ENCODE assay signal across 15 cellular contexts in genomic region chr10:30804478-30805055, GRCh38.
DNase-seq lines count a peak whose midpoint lies in the region; ATAC-seq, FAIRE-seq and TF ChIP-seq lines count a peak whose summit lies in the region.
"Had no signal": no experiment of that assay in that cellular context is flagged by ENCODE, and none has a peak within 500 bp of the region (broad histone marks: within the 10 kb centered on the region; RNA-seq: fewer than 3 reads in every experiment).

No MANE protein-coding gene starts in this region.

- TF ChIP-seq CTCF in ovary (IDR thresholded peaks at IDR 0.05) (no peak), vagina (IDR thresholded peaks at IDR 0.05) (peak in 1 of 3 experiments; percentile 10), HepG2 (CRISPR knock-in tag; IDR thresholded peaks at IDR 0.05) (no peak)

- DNase-seq in activated T-cell treated with anti-CD3 and anti-CD28 coated beads, Interleukin-2, amount 50 U/mL, for 72 hours: no peak
- DNase-seq in activated T-cell treated with anti-CD3 and anti-CD28 coated beads, Interleukin-2, amount 50 U/mL, for 1 hour: no peak
- DNase-seq in foreskin melanocyte (peak; percentile 73), ovary (peak in 3 of 5 donors; percentile 42 to 67 (median 48)), vagina (ENCODE audit: extremely low spot score in 2 of 2) (peak in 1 of 2 donors; percentile 96), HepG2 (ENCODE audit: low spot score) (no peak), cortex of kidney (lab: John Stamatoyannopoulos, UW) (no peak)
- DNase-seq in stimulated activated CD4-positive, alpha-beta T cell treated with anti-CD3 and anti-CD28 coated beads, Interleukin-4, amount 100 ng/mL, for 24 hours: no peak
- DNase-seq: NCI-H1694 treated with DMSO at 0.1 percent for 48 hours, SK-N-SH had no signal

- no peak for ATAC-seq in activated T-cell treated with anti-CD3 and anti-CD28 coated beads, Interleukin-2, amount 50 U/mL, for 72 hours (replicated peaks in 1 of 2)
- no peak for ATAC-seq in HepG2
- ATAC-seq: A549 had no signal

- no peaks in the 10 kb centered on the region for H3K27me3 Mint-ChIP-seq in activated T-cell treated with anti-CD3 and anti-CD28 coated beads, Interleukin-2, amount 50 U/mL, for 72 hours (ENCODE audit: low read depth)
- H3K27me3 Mint-ChIP-seq: stimulated activated naive CD8-positive, alpha-beta T cell treated with anti-CD3 and anti-CD28 coated beads, Interleukin-15, Interleukin-2, amounts not matched to agents 100 ng/mL and 50 ng/mL, for 24 hours had no signal

- no peak overlapping the region for H3K4me3 Mint-ChIP-seq in activated T-cell treated with anti-CD3 and anti-CD28 coated beads, Interleukin-2, amount 50 U/mL, for 72 hours
- H3K4me3 Mint-ChIP-seq: stimulated activated naive CD8-positive, alpha-beta T cell treated with anti-CD3 and anti-CD28 coated beads, Interleukin-15, Interleukin-2, amounts not matched to agents 100 ng/mL and 50 ng/mL, for 24 hours had no signal

- H3K9me3 ChIP-seq in ovary (no peaks in the 10 kb centered on the region), vagina (no peaks in the 10 kb centered on the region), HepG2 (ENCODE audit: low read length) (no peaks in the 10 kb centered on the region)
- H3K9me3 ChIP-seq: A549, HAP-1, SK-N-SH had no signal

- TF ChIP-seq EP300 in ovary (IDR thresholded peaks at IDR 0.05) (no peak), HepG2 (IDR thresholded peaks at IDR 0.05; ENCODE audit: low read depth in 2 of 2, low read length in 2 of 2) (no peak), HepG2 (CRISPR knock-in tag; IDR thresholded peaks at IDR 0.05; ENCODE audit: borderline replicate concordance) (no peak)

- TF ChIP-seq RAD21 in HepG2 (CRISPR knock-in tag; IDR thresholded peaks at IDR 0.05): no peak

- no peak overlapping the region for H3K4me2 ChIP-seq in HepG2 (ENCODE audit: low read depth, low read length)
- H3K4me2 ChIP-seq: A549, SK-N-SH had no signal

- H3K79me2 ChIP-seq in HepG2 (ENCODE audit: insufficient read depth, low read length): no peaks in the 10 kb centered on the region

- no TSS peak for BruUV-seq in HepG2 (replicated peaks; lab: Mats Ljungman, UMichigan)

- no peaks in the 10 kb centered on the region for H3K36me3 Mint-ChIP-seq in activated T-cell treated with anti-CD3 and anti-CD28 coated beads, Interleukin-2, amount 50 U/mL, for 72 hours (ENCODE audit: insufficient read depth in 2 of 2)
- H3K36me3 Mint-ChIP-seq: IgD-negative memory B cell had no signal

- no peak overlapping the region for H2AFZ ChIP-seq in HepG2 (ENCODE audit: low read length)

- peak overlapping the region; percentile 6 for H3K27ac Mint-ChIP-seq in activated T-cell treated with anti-CD3 and anti-CD28 coated beads, Interleukin-2, amount 50 U/mL, for 72 hours
- H3K27ac Mint-ChIP-seq: IgD-negative memory B cell; stimulated activated naive CD8-positive, alpha-beta T cell treated with anti-CD3 and anti-CD28 coated beads, Interleukin-15, Interleukin-2, amounts not matched to agents 100 ng/mL and 50 ng/mL, for 24 hours had no signal

- H3K36me3 ChIP-seq in ovary (no peaks in the 10 kb centered on the region), vagina (no peaks in the 10 kb centered on the region), HepG2 (replicated peaks in 1 of 2; ENCODE audit: control insufficient read depth in 1 of 2, insufficient read depth in 2 of 2, low read length in 2 of 2) (no peaks in the 10 kb centered on the region)
- H3K36me3 ChIP-seq: HAP-1 had no signal

- intact Hi-C loops in ovary (cut with DNase I): no loop called here
- intact Hi-C loops in vagina (cut with DNase I): loop anchor here (10.0 kb wide), 1 partner anchor 60 kb away; no protein-coding TSS in a partner anchor
- intact Hi-C loops in HepG2 (cut with micrococcal nuclease; ENCODE audit: unreplicated experiment): loop anchor here (5.0 kb wide), 1 partner anchor 403 kb away; no protein-coding TSS in a partner anchor

- H3K27me3 ChIP-seq in ovary: no peaks in the 10 kb centered on the region
- no peaks in the 10 kb centered on the region for H3K27me3 ChIP-seq in vagina
- peaks cover 5 to 17% of the 10 kb centered on the region in 2 experiments; a peak in 3 of 5 replicates for H3K27me3 ChIP-seq in HepG2 (ENCODE audit: control insufficient read depth in 1 of 2, insufficient read depth in 2 of 2, low read length in 2 of 2)

- peaks cover 17% of the 10 kb centered on the region for H3K4me1 Mint-ChIP-seq in activated T-cell treated with anti-CD3 and anti-CD28 coated beads, Interleukin-2, amount 50 U/mL, for 72 hours (ENCODE audit: low read depth)
- H3K4me1 Mint-ChIP-seq: IgD-negative memory B cell had no signal

- FAIRE-seq in HepG2 (lab: Jason Lieb, UNC): no peak
- FAIRE-seq: A549, keratinocyte had no signal

- CTCF ChIA-PET in HepG2 (lab: Yijun Ruan, JAX; ENCODE audit: low intra/inter-chr PET ratio, low total read pairs): no interaction called here

- in situ Hi-C loops in HepG2 (cut with HindIII; ENCODE audit: extremely low pct_ligation_motif_present, low pct_unique_long_range_greater_than_20kb): no loop called here

- no peaks in the 10 kb centered on the region for H4K20me1 ChIP-seq in HepG2 (ENCODE audit: insufficient read depth, low read length)

- H3K27ac ChIP-seq in ovary (no peak overlapping the region), vagina (peak overlapping the region; percentile 77), HepG2 (ENCODE audit: extremely low read length, insufficient read depth, low read length) (no peak overlapping the region)
- H3K27ac ChIP-seq: A549 had no signal

- POLR2A ChIA-PET in HepG2 (lab: Yijun Ruan, JAX): no interaction called here

- H3K9ac ChIP-seq in HepG2 (ENCODE audit: insufficient read depth, low read depth, low read length): no peak overlapping the region
- H3K9ac ChIP-seq: SK-N-SH had no signal

- TF ChIP-seq POLR2A in ovary (IDR thresholded peaks at IDR 0.05) (no peak), vagina (IDR thresholded peaks at IDR 0.05) (peak in 1 of 2 donors; percentile 1), HepG2 (IDR thresholded peaks at IDR 0.05; ENCODE audit: insufficient read depth in 1 of 2, low read depth in 2 of 2, low read length in 2 of 2) (no peak)

- no peaks in the 10 kb centered on the region for H3K9me3 Mint-ChIP-seq in activated T-cell treated with anti-CD3 and anti-CD28 coated beads, Interleukin-2, amount 50 U/mL, for 72 hours
- H3K9me3 Mint-ChIP-seq: IgD-negative memory B cell; stimulated activated naive CD8-positive, alpha-beta T cell treated with anti-CD3 and anti-CD28 coated beads, Interleukin-15, Interleukin-2, amounts not matched to agents 100 ng/mL and 50 ng/mL, for 24 hours had no signal

- no peak overlapping the region for H3K4me3 ChIP-seq in ovary
- H3K4me3 ChIP-seq in vagina: no peak overlapping the region
- no peak overlapping the region for H3K4me3 ChIP-seq in HepG2 (replicated peaks in 1 of 3; ENCODE audit: insufficient read depth in 1 of 3, low read depth in 2 of 3, low read length in 3 of 3)
- H3K4me3 ChIP-seq: A549, HAP-1 had no signal

- H3K4me1 ChIP-seq in ovary (ENCODE audit: insufficient read depth) (peaks cover 6% of the 10 kb centered on the region), vagina (peaks cover 40% of the 10 kb centered on the region), HepG2 (ENCODE audit: insufficient read depth, low read length) (no peaks in the 10 kb centered on the region)
- H3K4me1 ChIP-seq: A549, HAP-1 had no signal

- 37 to 71% (median 53%) methylated on average over 7 of the region's 7 CpGs for WGBS in ovary, 3 donors
- WGBS in HepG2 (ENCODE audit: low lambda C conversion rate): 33% methylated on average over 7 of the region's 7 CpGs

TF ChIP-seq in HepG2, 621 proteins besides CTCF, POLR2A, EP300 and RAD21:
- TF ChIP-seq ZNF746 (CRISPR knock-in tag; IDR thresholded peaks at IDR 0.05) (no peak), FOSL1 (CRISPR knock-in tag; IDR thresholded peaks at IDR 0.05; ENCODE audit: borderline replicate concordance) (no peak), SMC3 (IDR thresholded peaks at IDR 0.05; ENCODE audit: low read length) (no peak), ZZZ3 (CRISPR knock-in tag; IDR thresholded peaks at IDR 0.05; ENCODE audit: borderline replicate concordance) (no peak), RAD51 (IDR thresholded peaks at IDR 0.05; ENCODE audit: borderline replicate concordance) (no peak), MAF1 (CRISPR knock-in tag; IDR thresholded peaks at IDR 0.05; ENCODE audit: borderline replicate concordance) (no peak)
- TF ChIP-seq, protein P1, sequence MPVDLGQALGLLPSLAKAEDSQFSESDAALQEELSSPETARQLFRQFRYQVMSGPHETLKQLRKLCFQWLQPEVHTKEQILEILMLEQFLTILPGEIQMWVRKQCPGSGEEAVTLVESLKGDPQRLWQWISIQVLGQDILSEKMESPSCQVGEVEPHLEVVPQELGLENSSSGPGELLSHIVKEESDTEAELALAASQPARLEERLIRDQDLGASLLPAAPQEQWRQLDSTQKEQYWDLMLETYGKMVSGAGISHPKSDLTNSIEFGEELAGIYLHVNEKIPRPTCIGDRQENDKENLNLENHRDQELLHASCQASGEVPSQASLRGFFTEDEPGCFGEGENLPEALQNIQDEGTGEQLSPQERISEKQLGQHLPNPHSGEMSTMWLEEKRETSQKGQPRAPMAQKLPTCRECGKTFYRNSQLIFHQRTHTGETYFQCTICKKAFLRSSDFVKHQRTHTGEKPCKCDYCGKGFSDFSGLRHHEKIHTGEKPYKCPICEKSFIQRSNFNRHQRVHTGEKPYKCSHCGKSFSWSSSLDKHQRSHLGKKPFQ (CRISPR knock-in tag; IDR thresholded peaks at IDR 0.05; ENCODE audit: insufficient replicate concordance): no peak

Comparison
In these comparisons a context has a peak if more than half of its experiments do, and no peak if none do; other contexts are left out.
1. DNase-seq: peak in foreskin melanocyte (single experiment) and ovary (3 of 5); none in activated T-cell treated with anti-CD3 and anti-CD28 coated beads, Interleukin-2, amount 50 U/mL, for 72 hours (0 of 2), activated T-cell treated with anti-CD3 and anti-CD28 coated beads, Interleukin-2, amount 50 U/mL, for 1 hour (single experiment), HepG2 (single experiment), cortex of kidney (single experiment) and stimulated activated CD4-positive, alpha-beta T cell treated with anti-CD3 and anti-CD28 coated beads, Interleukin-4, amount 100 ng/mL, for 24 hours (single experiment).
2. intact Hi-C loops: an anchor here in vagina (10.0 kb wide) and HepG2 (5.0 kb wide); none called in ovary.